ENCODE assay signal across 26 cellular contexts in genomic region chr10:103262229-103262628, GRCh38. TPM values are rescaled to one million over a fixed set of nuclear protein-coding genes. Genes with fewer than 3 reads are reported as not detected.
DNase-seq lines count a peak whose midpoint lies in the region; FAIRE-seq and TF ChIP-seq lines count a peak whose summit lies in the region.
"Had no signal": no experiment of that assay in that cellular context is flagged by ENCODE, and none has a peak within 500 bp of the region (broad histone marks: within the 10 kb centered on the region; RNA-seq: fewer than 3 reads in every experiment).

No MANE protein-coding gene starts in this region.

- H4K5ac ChIP-seq in H1 (ENCODE audit: insufficient read length, low read depth, low read length): no peak overlapping the region

- H3K9ac ChIP-seq in H1 (replicated peaks in 1 of 4; ENCODE audit: extremely low read depth in 1 of 4, low read depth in 3 of 4, low read length in 3 of 4): no peak overlapping the region

- TF ChIP-seq CTCF in H1 (IDR thresholded peaks at IDR 0.05; ENCODE audit: control extremely low read depth in 1 of 3, insufficient read depth in 1 of 3, low read depth in 1 of 3, low read length in 3 of 3): no peak

- H3K18ac ChIP-seq in H1 (ENCODE audit: extremely low read depth, low read length): no peak overlapping the region

- CTCF ChIA-PET in H1 (lab: Charles Lee; ENCODE audit: partially characterized antibody): interaction anchor here (0.6 kb wide), 1 partner anchor 388 kb away, joined by 3 read pairs; no protein-coding TSS in a partner anchor

- no peak for TF ChIP-seq POLR2A in H1 (IDR thresholded peaks at IDR 0.05; ENCODE audit: control extremely low read depth in 1 of 2, low read depth in 2 of 2, low read length in 2 of 2)

- no peak overlapping the region for H2BK15ac ChIP-seq in H1 (ENCODE audit: low read length)

- no peak overlapping the region for H3K27ac ChIP-seq in H1 (ENCODE audit: low read depth, low read length)
- H3K27ac ChIP-seq: 22Rv1, esophagus squamous epithelium, Peyer's patch, SJSA1, tibial artery had no signal

- H3K14ac ChIP-seq in H1 (ENCODE audit: insufficient read length): no peak overlapping the region

- no peak overlapping the region for H2BK20ac ChIP-seq in H1 (ENCODE audit: low read length)

- H3K23me2 ChIP-seq in H1 (ENCODE audit: low read depth, low read length): no peaks in the 10 kb centered on the region

- peak overlapping the region; percentile 77; the same call in 1 of the 2 replicates for H2AK5ac ChIP-seq in H1 (ENCODE audit: low read depth, low read length)

- H3K27me3 ChIP-seq in H1 (replicated peaks in 1 of 4; ENCODE audit: control insufficient read depth in 3 of 4, extremely low read depth in 1 of 4, insufficient read depth in 3 of 4, low read length in 3 of 4): peaks cover 0 to 1% (median 0%) of the 10 kb centered on the region in 4 experiments; a peak in 1 of 7 replicates
- H3K27me3 ChIP-seq: Peyer's patch, SJSA1 had no signal

- H3K56ac ChIP-seq in H1 (replicated peaks; ENCODE audit: insufficient read length, low read depth, low read length): no peak overlapping the region

- WGBS in H1 (ENCODE audit: extremely low coverage in 1 of 2, insufficient coverage in 1 of 2, insufficient read length in 1 of 2, insufficient replicate concordance in 2 of 2, low coverage in 1 of 2, low lambda C conversion rate in 2 of 2, missing lambda C conversion rate in 1 of 2), 2 experiments: 85% methylated on average over 3 of the region's 3 CpGs; no CpG with 5 or more reads in 1 of the 2 experiments

- intact Hi-C loops in posterior vena cava (cut with DNase I): no loop called here

- no peaks in the 10 kb centered on the region for H3K36me3 ChIP-seq in H1 (ENCODE audit: control insufficient read depth in 2 of 4, insufficient read depth in 4 of 4, low read length in 3 of 4)
- H3K36me3 ChIP-seq: esophagus squamous epithelium, Peyer's patch, SJSA1, tibial artery had no signal

- H3K4ac ChIP-seq in H1 (replicated peaks; ENCODE audit: insufficient read length, low read depth, low read length): no peak overlapping the region

- no peak overlapping the region for H3K23ac ChIP-seq in H1 (ENCODE audit: insufficient read length)

- H3K4me1 ChIP-seq in H1 (replicated peaks in 1 of 4; ENCODE audit: control insufficient read depth in 3 of 4, insufficient read depth in 4 of 4, low read length in 3 of 4): no peaks in the 10 kb centered on the region
- H3K4me1 ChIP-seq: esophagus squamous epithelium, Peyer's patch, SJSA1, tibial artery had no signal

- TF ChIP-seq RAD21 in H1 (IDR thresholded peaks at IDR 0.05 in 1 of 2, conservative IDR thresholded peaks at IDR 0.05 in 1 of 2; ENCODE audit: low read depth in 2 of 2, low read length in 2 of 2): no peak

- no peaks in the 10 kb centered on the region for H4K20me1 ChIP-seq in H1 (replicated peaks in 1 of 2; ENCODE audit: control insufficient read depth in 1 of 2, insufficient read depth in 2 of 2, low read length in 2 of 2)

- TF ChIP-seq EP300 in H1 (IDR thresholded peaks at IDR 0.05; ENCODE audit: borderline replicate concordance in 1 of 2, low read depth in 2 of 2, low read length in 2 of 2): no peak

- H2AFZ ChIP-seq in H1 (ENCODE audit: low read length): no peak overlapping the region

- no peak overlapping the region for H2BK120ac ChIP-seq in H1 (replicated peaks; ENCODE audit: low read depth, low read length)

- peak; percentile 15 for DNase-seq in DMS53 (lab: John Stamatoyannopoulos, UW)
- DNase-seq in DMS53 treated with DMSO at 0.1 percent for 48 hours (lab: John Stamatoyannopoulos, UW; ENCODE audit: unreplicated experiment): no peak
- peak; percentile 4 for DNase-seq in stimulated activated CD4-positive, alpha-beta T cell treated with anti-CD3 and anti-CD28 coated beads, Interleukin-4, amount 100 ng/mL, for 24 hours
- no peak for DNase-seq in stimulated activated CD4-positive, alpha-beta T cell treated with anti-CD3 and anti-CD28 coated beads, Interleukin-4, amount 100 ng/mL, for 4 hours
- DNase-seq in H1 (ENCODE audit: low read depth in 1 of 2, low spot score in 2 of 2): no peak
- no peak for DNase-seq in SKM-1 treated with dmso at 0.1 percent for 144 hours (lab: John Stamatoyannopoulos, UW; ENCODE audit: unreplicated experiment)
- DNase-seq in posterior vena cava (ENCODE audit: low spot score): no peak
- DNase-seq in NCI-H524 (lab: John Stamatoyannopoulos, UW): no peak
- DNase-seq: activated CD8-positive, alpha-beta memory T cell treated with anti-CD3 and anti-CD28 coated beads, Interleukin-2, amount 50 U/mL, for 4 hours; activated effector memory CD4-positive, alpha-beta T cell treated with anti-CD3 and anti-CD28 coated beads, Interleukin-2, amount 50 U/mL, for 16 hours; CD4-positive, alpha-beta T cell; cortex of kidney; esophagus squamous epithelium; mucosa of descending colon; NCI-H1436 treated with DMSO at 0.1 percent for 48 hours; NCI-H2171; NCI-H510A treated with DMSO at 0.1 percent for 48 hours; Peyer's patch; stimulated activated CD4-positive, alpha-beta T cell treated with anti-CD3 and anti-CD28 coated beads, Interleukin-2, amount 100 ng/mL, for 48 hours; tibial artery had no signal

- no peak overlapping the region for H3K4me3 ChIP-seq in H1 (ENCODE audit: extremely low read depth in 1 of 4, insufficient read depth in 2 of 4, low read depth in 3 of 4, low read length in 4 of 4)
- H3K4me3 ChIP-seq: esophagus squamous epithelium, mucosa of descending colon, Peyer's patch, SJSA1, tibial artery had no signal

- H3K4me2 ChIP-seq in H1 (ENCODE audit: insufficient read depth in 1 of 2, low read depth in 2 of 2, low read length in 2 of 2): no peak overlapping the region

- POLR2A ChIA-PET in H1 (lab: Charles Lee; ENCODE audit: partially characterized antibody): no interaction called here

- no peak overlapping the region for H4K8ac ChIP-seq in H1 (ENCODE audit: extremely low read depth, insufficient read depth, low read length)

- no peak overlapping the region for H2BK5ac ChIP-seq in H1 (ENCODE audit: low read depth, low read length)

- peaks cover 7 to 14% of the 10 kb centered on the region in 2 experiments; a peak in 3 of 4 replicates for H3K9me3 ChIP-seq in H1 (ENCODE audit: insufficient read depth in 2 of 2, low read depth in 1 of 2, low read length in 1 of 2)
- H3K9me3 ChIP-seq: Peyer's patch, SJSA1, tibial artery had no signal

- no peak overlapping the region for H4K91ac ChIP-seq in H1 (replicated peaks; ENCODE audit: insufficient read length, low read length)

- H3K79me2 ChIP-seq in H1 (ENCODE audit: control insufficient read depth in 1 of 2, insufficient read depth in 2 of 2, low read length in 2 of 2): no peaks in the 10 kb centered on the region

- H3K79me1 ChIP-seq in H1 (ENCODE audit: low read depth, low read length): no peaks in the 10 kb centered on the region

- no peak overlapping the region for H2BK12ac ChIP-seq in H1 (ENCODE audit: low read depth, low read length)

- FAIRE-seq in H1 (lab: Jason Lieb, UNC): no peak
- FAIRE-seq: islet of Langerhans had no signal

TF ChIP-seq in H1, 55 proteins besides CTCF, POLR2A, EP300 and RAD21:
- TF ChIP-seq, protein P1, sequence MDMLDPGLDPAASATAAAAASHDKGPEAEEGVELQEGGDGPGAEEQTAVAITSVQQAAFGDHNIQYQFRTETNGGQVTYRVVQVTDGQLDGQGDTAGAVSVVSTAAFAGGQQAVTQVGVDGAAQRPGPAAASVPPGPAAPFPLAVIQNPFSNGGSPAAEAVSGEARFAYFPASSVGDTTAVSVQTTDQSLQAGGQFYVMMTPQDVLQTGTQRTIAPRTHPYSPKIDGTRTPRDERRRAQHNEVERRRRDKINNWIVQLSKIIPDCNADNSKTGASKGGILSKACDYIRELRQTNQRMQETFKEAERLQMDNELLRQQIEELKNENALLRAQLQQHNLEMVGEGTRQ (IDR thresholded peaks at IDR 0.05; ENCODE audit: low read length): peak; percentile 36; the same call in 1 of the 2 replicates
- TF ChIP-seq POLR2AphosphoS5 (IDR thresholded peaks at IDR 0.05; ENCODE audit: low read depth, low read length) (no peak), TEAD4 (IDR thresholded peaks at IDR 0.05; ENCODE audit: low read depth, low read length) (no peak), JUND (IDR thresholded peaks at IDR 0.05; ENCODE audit: low read length) (no peak), ZNF274 (IDR thresholded peaks at IDR 0.05; ENCODE audit: borderline replicate concordance, extremely low read depth, low read length) (no peak), CBX8 (IDR thresholded peaks at IDR 0.05; ENCODE audit: borderline replicate concordance, low read depth, low read length) (no peak), KDM5A (IDR thresholded peaks at IDR 0.05; ENCODE audit: low read length) (no peak), FOSL1 (IDR thresholded peaks at IDR 0.05; ENCODE audit: insufficient read depth, low read depth, low read length) (no peak)
TF ChIP-seq in H1: peak in this region for 1.

RNA-seq across cellular contexts. Expression of gene INA, which starts 14.7 kb away (rescaled TPM):
- total RNA-seq in H1 (2021; fragmentation: NEBNext Ultra II Directional; extraction: Animal tissue kit (Norgen Biotek cat#: 25700)): 17.4 and 18.1 TPM in 2 replicates
- polyA plus RNA-seq in H1 (2011; rRNA removed): 13.4 and 17.1 TPM in 2 replicates
- 15.8 TPM for polyA plus RNA-seq in H1 (2011; cell fraction: cytosol; rRNA removed)
- polyA plus RNA-seq in H1 (2011; cell fraction: nucleus; rRNA removed): 9.5 TPM
- polyA plus RNA-seq in H1 (2012, experiment 1 of 2): 11.7 to 12.2 TPM (median 11.9 TPM) in 4 replicates
- polyA plus RNA-seq in H1 (2012, experiment 2 of 2): 4.6 TPM
- 20.2 TPM for polyA plus RNA-seq in H1 (2013, experiment 1 of 2)
- 21.0 TPM for polyA plus RNA-seq in H1 (2013, experiment 2 of 2)
- 9.0 and 12.0 TPM in 2 replicates for polyA minus RNA-seq in H1 (2011; rRNA and poly(A)+ RNA removed)
- polyA minus RNA-seq in H1 (2011; cell fraction: cytosol; rRNA and poly(A)+ RNA removed): 9.2 TPM
- 5.6 TPM for polyA minus RNA-seq in H1 (2011; cell fraction: nucleus; rRNA and poly(A)+ RNA removed)
- under 1 TPM in 1 of 2 donors, not detected in 1; 0.10 TPM for total RNA-seq in posterior vena cava
- total RNA-seq: CD4-positive, alpha-beta T cell had no signal

RNA-seq across cellular contexts. Expression of gene RPEL1, which starts 16.5 kb away (rescaled TPM):
- total RNA-seq in H1 (2021; fragmentation: NEBNext Ultra II Directional; extraction: Animal tissue kit (Norgen Biotek cat#: 25700)): not detected in 2 replicates
- 0.12 and 0.13 TPM in 2 replicates for polyA plus RNA-seq in H1 (2011; rRNA removed)
- polyA plus RNA-seq in H1 (2011; cell fraction: cytosol; rRNA removed): 0.03 TPM
- 0.04 TPM for polyA plus RNA-seq in H1 (2011; cell fraction: nucleus; rRNA removed)
- polyA plus RNA-seq in H1 (2012, experiment 1 of 2): 0.08 to 0.11 TPM (median 0.08 TPM) in 3 of 4 replicates, not detected in the other
- not detected for polyA plus RNA-seq in H1 (2012, experiment 2 of 2)
- not detected for polyA plus RNA-seq in H1 (2013, experiment 1 of 2)
- polyA plus RNA-seq in H1 (2013, experiment 2 of 2): not detected
- 0.07 and 0.16 TPM in 2 replicates for polyA minus RNA-seq in H1 (2011; rRNA and poly(A)+ RNA removed)
- polyA minus RNA-seq in H1 (2011; cell fraction: cytosol; rRNA and poly(A)+ RNA removed): not detected
- not detected for polyA minus RNA-seq in H1 (2011; cell fraction: nucleus; rRNA and poly(A)+ RNA removed)
- total RNA-seq in posterior vena cava: not detected
- total RNA-seq: CD4-positive, alpha-beta T cell; esophagus squamous epithelium; lower leg skin; osteocyte had no signal
- polyA plus RNA-seq: adipose tissue had no signal

Comparison
In these comparisons a context has a peak if more than half of its experiments do, and no peak if none do; other contexts are left out.
1. DNase-seq: peak in DMS53 (single experiment) and stimulated activated CD4-positive, alpha-beta T cell treated with anti-CD3 and anti-CD28 coated beads, Interleukin-4, amount 100 ng/mL, for 24 hours (single experiment); none in DMS53 treated with DMSO at 0.1 percent for 48 hours (single experiment), stimulated activated CD4-positive, alpha-beta T cell treated with anti-CD3 and anti-CD28 coated beads, Interleukin-4, amount 100 ng/mL, for 4 hours (0 of 2), H1 (0 of 2), SKM-1 treated with dmso at 0.1 percent for 144 hours (single experiment), posterior vena cava (single experiment) and NCI-H524 (0 of 2).
2. RNA of gene INA, which starts 14.7 kb away (total RNA-seq): 17.4 to 18.1 TPM in H1; 0.10 TPM in posterior vena cava; every median in the first group is over 10 times any median in the second.